Comparison of ENCODE assay signal across 2 cellular contexts in genomic region chr7:149153346-149153745, GRCh38.
TF ChIP-seq lines count a peak whose summit lies in the region.

No MANE protein-coding gene starts in this region.

TF ChIP-seq in HEK293T, 16 proteins besides CTCF, POLR2A, EP300 and RAD21:
- TF ChIP-seq ZNF384 (IDR thresholded peaks at IDR 0.05) (no peak), PKNOX1 (IDR thresholded peaks at IDR 0.05) (peak; percentile 51; the same call in 1 of the 2 replicates), L3MBTL2 (conservative IDR thresholded peaks at IDR 0.05) (no peak)
TF ChIP-seq in HEK293T: peak in this region for 1.

TF ChIP-seq in GM12878, 131 proteins besides CTCF, POLR2A, EP300 and RAD21:
- TF ChIP-seq TARDBP (IDR thresholded peaks at IDR 0.05; ENCODE audit: borderline replicate concordance) (no peak), CHD4 (IDR thresholded peaks at IDR 0.05) (no peak), PKNOX1 (IDR thresholded peaks at IDR 0.05) (peak; percentile 63)
